28 cellular contexts compared by ENCODE assay signal in genomic region chr12:14930299-14930698, GRCh38. TPM values are rescaled to one million over a fixed set of nuclear protein-coding genes. Genes with fewer than 3 reads are reported as not detected.
A peak's percentile ranks its signal among the peaks of the same experiment; 100 is the strongest.
DNase-seq lines count a peak whose midpoint lies in the region; ATAC-seq, FAIRE-seq and TF ChIP-seq lines count a peak whose summit lies in the region.
"Had no signal": no experiment of that assay in that cellular context is flagged by ENCODE, and none has a peak within 500 bp of the region (broad histone marks: within the 10 kb centered on the region; RNA-seq: fewer than 3 reads in every experiment).

No MANE protein-coding gene starts in this region.

- no peak overlapping the region for H3K4me2 ChIP-seq in OCI-LY3 (ENCODE audit: low read length)

- H3K27me3 ChIP-seq in OCI-LY3 (ENCODE audit: low read depth, low read length) (no peaks in the 10 kb centered on the region), thoracic aorta (replicated peaks; ENCODE audit: insufficient read depth) (no peaks in the 10 kb centered on the region)
- H3K27me3 ChIP-seq: gastrocnemius medialis, tibial nerve had no signal

- ATAC-seq in thoracic aorta (ENCODE audit: insufficient number of reproducible peaks, low FRiP score, low read depth), result peak; percentile 92
- no peak for ATAC-seq in GM21526 (IDR thresholded peaks at IDR 0.05; ENCODE audit: low FRiP score, unreplicated experiment)
- no peak for ATAC-seq in GM21447 (IDR thresholded peaks at IDR 0.05; ENCODE audit: unreplicated experiment)
- ATAC-seq: activated CD8-positive, alpha-beta memory T cell treated with anti-CD3 and anti-CD28 coated beads, Interleukin-2, amount 10 ng/mL, durations not matched to agents 7 days and 5 days; activated T-cell treated with anti-CD3 and anti-CD28 coated beads, Interleukin-2, amount 50 U/mL, for 72 hours; gastrocnemius medialis; stimulated activated naive CD8-positive, alpha-beta T cell treated with anti-CD3 and anti-CD28 coated beads, Interleukin-15, Interleukin-2, amounts not matched to agents 100 U/mL and 50 U/mL, for 24 hours; WTC11 had no signal

- H3K4me1 ChIP-seq in OCI-LY3 (ENCODE audit: low read length), result peaks cover 14% of the 10 kb centered on the region
- H3K4me1 ChIP-seq in kidney (ENCODE audit: control insufficient read depth in 1 of 2, insufficient read depth in 1 of 2, low read depth in 1 of 2, low read length in 2 of 2), result peaks cover 3 to 14% of the 10 kb centered on the region in 2 donors
- H3K4me1 ChIP-seq in thoracic aorta (ENCODE audit: control insufficient read depth in 1 of 2, low read depth in 2 of 2), result peaks cover 16 to 42% of the 10 kb centered on the region in 2 donors

- H3K4me3 ChIP-seq in OCI-LY3 (ENCODE audit: low read length) (no peak overlapping the region), cardiac fibroblast (replicated peaks in 1 of 2; ENCODE audit: low read depth in 2 of 2, low read length in 2 of 2) (no peak overlapping the region), kidney (ENCODE audit: low read length in 2 of 2) (no peak overlapping the region), thoracic aorta (no peak overlapping the region)
- H3K4me3 ChIP-seq: gastrocnemius medialis, tibial nerve had no signal

- H2AFZ ChIP-seq in OCI-LY3 (ENCODE audit: low read depth, low read length), result no peak overlapping the region

- H3K27ac ChIP-seq in OCI-LY3 (ENCODE audit: low read length) (no peak overlapping the region), kidney (ENCODE audit: low read depth in 2 of 2, low read length in 2 of 2) (no peak overlapping the region), thoracic aorta (peak overlapping the region; percentile 31 to 69)
- H3K27ac ChIP-seq: gastrocnemius medialis, tibial nerve had no signal

- no peak for FAIRE-seq in kidney (lab: Jason Lieb, UNC)

- H4K20me1 ChIP-seq in OCI-LY3 (ENCODE audit: insufficient read depth, low read length), result no peaks in the 10 kb centered on the region

- H3K36me3 ChIP-seq in OCI-LY3 (replicated peaks; ENCODE audit: low read depth, low read length) (peaks cover 15% of the 10 kb centered on the region), kidney (ENCODE audit: control insufficient read depth in 1 of 2, insufficient read depth in 2 of 2, low read length in 2 of 2) (no peaks in the 10 kb centered on the region), thoracic aorta (no peaks in the 10 kb centered on the region)
- H3K36me3 ChIP-seq: gastrocnemius medialis, tibial nerve had no signal

- H3K79me2 ChIP-seq in OCI-LY3 (ENCODE audit: low read length), result no peaks in the 10 kb centered on the region

- H3K9ac ChIP-seq in OCI-LY3 (ENCODE audit: low read length) (no peak overlapping the region), kidney (ENCODE audit: low read length in 2 of 2) (no peak overlapping the region)

- DNase-seq in cardiac fibroblast (ENCODE audit: low read depth in 2 of 2) (peak; percentile 26 to 51), kidney (no peak), thoracic aorta (ENCODE audit: low spot score) (no peak), mesenteric fat pad (ENCODE audit: low spot score) (no peak), Ammon's horn (ENCODE audit: low spot score) (no peak)
- DNase-seq: activated CD4-positive, alpha-beta T cell treated with anti-CD3 and anti-CD28 coated beads, Interleukin-2, amount 50 U/mL, for 1 hour; activated CD8-positive, alpha-beta memory T cell treated with anti-CD3 and anti-CD28 coated beads, Interleukin-2, amount 10 ng/mL, durations not matched to agents 7 days and 5 days; activated naive CD4-positive, alpha-beta T cell treated with anti-CD3 and anti-CD28 coated beads for 36 hours; activated T-cell treated with anti-CD3 and anti-CD28 coated beads, Interleukin-2, amount 50 U/mL, for 72 hours; amygdala; CD4-positive, CD25-positive, alpha-beta regulatory T cell; cerebellar nuclear complex; gastrocnemius medialis; islet precursor cell; NCI-H1105; NCI-H2029; NCI-H69; nucleus accumbens; stimulated activated naive CD8-positive, alpha-beta T cell treated with anti-CD3 and anti-CD28 coated beads, Interleukin-15, Interleukin-2, amounts not matched to agents 100 U/mL and 50 U/mL, for 24 hours; SW 1271; T1000 had no signal

- no peaks in the 10 kb centered on the region for H3K9me3 ChIP-seq in OCI-LY3 (ENCODE audit: insufficient read depth, low read length)
- H3K9me3 ChIP-seq in kidney (ENCODE audit: control insufficient read depth in 1 of 2, low read length in 2 of 2), result no peaks in the 10 kb centered on the region
- no peaks in the 10 kb centered on the region for H3K9me3 ChIP-seq in thoracic aorta
- H3K9me3 ChIP-seq: gastrocnemius medialis, tibial nerve had no signal

- TF ChIP-seq CTCF in OCI-LY3 (IDR thresholded peaks at IDR 0.05; ENCODE audit: low read depth, low read length) (0 out of 2 replicates have a peak, but pooled peaks have one; percentile 7), cardiac fibroblast (IDR thresholded peaks at IDR 0.05; ENCODE audit: low read depth, low read length) (peak; percentile 14), kidney (IDR thresholded peaks at IDR 0.05; ENCODE audit: borderline replicate concordance, extremely low read depth, insufficient read depth) (peak; percentile 20), thoracic aorta (IDR thresholded peaks at IDR 0.05) (no peak)

- intact Hi-C loops in kidney (cut with DNase I), result no loop called here

RNA-seq across cellular contexts. Expression of gene ERP27, which starts 8.0 kb away (rescaled TPM):
- total RNA-seq in kidney, result 11.0 TPM
- polyA plus RNA-seq in kidney (ENCODE audit: insufficient read depth, low read depth, low replicate concordance), result 35.3 TPM
- total RNA-seq in thoracic aorta, result 1 to 10 TPM in 1 of 2 donors, not detected in 1; 2.4 TPM
- 0.87 TPM for total RNA-seq in mesenteric fat pad
- total RNA-seq: myocyte, tibial nerve, WTC11 had no signal

RNA-seq across cellular contexts. Expression of gene ARHGDIB, which starts 31.1 kb away (rescaled TPM):
- total RNA-seq in kidney (151 TPM), thoracic aorta (100 to 1,000 TPM; 199 to 223 TPM), mesenteric fat pad (136 TPM)
- polyA plus RNA-seq in kidney (ENCODE audit: insufficient read depth, low read depth, low replicate concordance), result 127 TPM
- total RNA-seq: myocyte had no signal

RNA-seq across cellular contexts. Expression of gene PDE6H, which starts 42.5 kb away (rescaled TPM):
- not detected for total RNA-seq in kidney
- polyA plus RNA-seq in kidney (ENCODE audit: insufficient read depth, low read depth, low replicate concordance), result not detected
- not detected for total RNA-seq in thoracic aorta
- not detected for total RNA-seq in mesenteric fat pad
- total RNA-seq: activated CD8-positive, alpha-beta memory T cell treated with anti-CD3 and anti-CD28 coated beads, Interleukin-2, amount 10 ng/mL, durations not matched to agents 7 days and 5 days; activated naive CD4-positive, alpha-beta T cell treated with anti-CD3 and anti-CD28 coated beads for 36 hours; activated T-cell treated with anti-CD3 and anti-CD28 coated beads, Interleukin-2, amount 50 U/mL, for 72 hours; CD4-positive, CD25-positive, alpha-beta regulatory T cell; gastrocnemius medialis; myocyte; tibial nerve; WTC11 had no signal
- polyA plus RNA-seq: CD4-positive, CD25-positive, alpha-beta regulatory T cell; esophagus had no signal

RNA-seq across cellular contexts. Expression of gene MGP, which starts 44.6 kb away (rescaled TPM):
- total RNA-seq in kidney, result 811 TPM
- polyA plus RNA-seq in kidney (ENCODE audit: insufficient read depth, low read depth, low replicate concordance), result 745 TPM
- total RNA-seq in thoracic aorta, result 1,000 to 10,000 TPM; 6,234 to 9,983 TPM
- total RNA-seq in mesenteric fat pad, result 2,401 TPM
- total RNA-seq: activated CD8-positive, alpha-beta memory T cell treated with anti-CD3 and anti-CD28 coated beads, Interleukin-2, amount 10 ng/mL, durations not matched to agents 7 days and 5 days; activated naive CD4-positive, alpha-beta T cell treated with anti-CD3 and anti-CD28 coated beads for 36 hours; myocyte had no signal

Comparison
In these comparisons a context has a peak if more than half of its experiments do, and no peak if none do; other contexts are left out.
1. H3K27ac ChIP-seq: peak in thoracic aorta (2 of 2); none in OCI-LY3 (single experiment) and kidney (0 of 2).
2. DNase-seq: peak in cardiac fibroblast (2 of 2); none in kidney (single experiment), thoracic aorta (single experiment), mesenteric fat pad (single experiment) and Ammon's horn (single experiment).